ENCODE assay signal across 1 cellular context in the genomic region with DNA sequence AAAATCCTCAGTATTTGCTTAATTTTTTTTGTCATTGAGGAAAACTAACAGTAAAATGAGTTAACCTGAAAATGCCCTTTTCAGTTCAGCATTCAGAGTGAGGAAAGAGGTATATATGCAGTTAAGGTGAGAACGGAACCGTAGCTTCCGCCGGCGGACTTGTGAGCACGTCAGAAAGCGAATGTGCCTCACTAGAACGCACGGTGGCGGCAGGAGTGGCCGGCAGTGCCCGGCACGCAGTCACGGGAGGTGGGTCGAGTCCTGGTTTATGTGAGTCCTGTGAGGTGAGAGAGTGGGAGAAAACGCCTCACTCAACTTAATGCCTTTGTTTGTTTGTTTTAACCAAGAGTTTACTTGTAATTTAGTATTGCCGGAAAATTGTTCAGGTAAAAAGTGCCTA.
TF ChIP-seq lines count a peak whose summit lies in the region.

No MANE protein-coding gene starts in this region.

TF ChIP-seq in GM23338, 12 proteins besides CTCF, POLR2A, EP300 and RAD21 (continued from another document):
- TF ChIP-seq ETS1 (IDR thresholded peaks at IDR 0.05), result no peak
- TF ChIP-seq REST (IDR thresholded peaks at IDR 0.05; ENCODE audit: unreplicated experiment), result no peak
- no peak for TF ChIP-seq CREB1 (CRISPR knock-in tag; IDR thresholded peaks at IDR 0.05; ENCODE audit: low read depth)
- no peak for TF ChIP-seq STAT1 (IDR thresholded peaks at IDR 0.05; ENCODE audit: unreplicated experiment)
